In genomic region chr15:67186226-67186649, GRCh38 we compare ENCODE assay signal across 9 cellular contexts.
DNase-seq lines count a peak whose midpoint lies in the region; ATAC-seq and TF ChIP-seq lines count a peak whose summit lies in the region.
"Had no signal": no experiment of that assay in that cellular context is flagged by ENCODE, and none has a peak within 500 bp of the region (broad histone marks: within the 10 kb centered on the region; RNA-seq: fewer than 3 reads in every experiment).

No MANE protein-coding gene starts in this region.

- H3K4me3 Mint-ChIP-seq in T-helper 2 cell treated with Interferon-gamma antibody and Interleukin-4, amounts not matched to agents 5 μg/mL and 100 μg/mL, for 36 hours = no peak overlapping the region

- no peaks in the 10 kb centered on the region for H3K9me3 ChIP-seq in thoracic aorta
- H3K9me3 ChIP-seq: neutrophil had no signal

- no peak for TF ChIP-seq CTCF in thoracic aorta (IDR thresholded peaks at IDR 0.05)

- H3K36me3 Mint-ChIP-seq in T-helper 2 cell treated with Interferon-gamma antibody and Interleukin-4, amounts not matched to agents 5 μg/mL and 100 μg/mL, for 36 hours (ENCODE audit: low read depth) = peaks cover 74% of the 10 kb centered on the region
- peaks cover 7 to 45% of the 10 kb centered on the region in 2 donors for H3K36me3 Mint-ChIP-seq in activated naive CD4-positive, alpha-beta T cell treated with anti-CD3 and anti-CD28 coated beads, Interleukin-2, amount 50 U/mL, for 72 hours

- no peaks in the 10 kb centered on the region for H3K27me3 Mint-ChIP-seq in T-helper 2 cell treated with Interferon-gamma antibody and Interleukin-4, amounts not matched to agents 5 μg/mL and 100 μg/mL, for 36 hours (ENCODE audit: low read depth)

- H3K36me3 ChIP-seq in thoracic aorta = peaks cover 19% of the 10 kb centered on the region

- H3K4me1 Mint-ChIP-seq in T-helper 2 cell treated with Interferon-gamma antibody and Interleukin-4, amounts not matched to agents 5 μg/mL and 100 μg/mL, for 36 hours (ENCODE audit: low read depth) = peaks cover 8% of the 10 kb centered on the region

- DNase-seq in T-helper 2 cell treated with Interferon-gamma antibody and Interleukin-4, amounts not matched to agents 5 μg/mL and 100 μg/mL, for 36 hours (ENCODE audit: low spot score) = no peak
- DNase-seq in T-helper 2 cell (no peak), medulla oblongata (ENCODE audit: extremely low spot score) (peak; percentile 23), thoracic aorta (ENCODE audit: low spot score) (no peak), SIG-M5 treated with dmso at 0.1 percent for 504 hours (lab: John Stamatoyannopoulos, UW; ENCODE audit: unreplicated experiment) (no peak), activated T-cell treated with anti-CD3 and anti-CD28 coated beads for 4 hours (no peak)
- DNase-seq in activated naive CD4-positive, alpha-beta T cell treated with anti-CD3 and anti-CD28 coated beads, Interleukin-2, amount 50 U/mL, for 72 hours (ENCODE audit: low spot score in 2 of 2) = no peak

- peak overlapping the region; percentile 70 to 90 for H3K27ac ChIP-seq in thoracic aorta
- H3K27ac ChIP-seq: neutrophil had no signal

- H3K4me3 ChIP-seq in thoracic aorta = no peak overlapping the region

- ATAC-seq in activated naive CD4-positive, alpha-beta T cell treated with anti-CD3 and anti-CD28 coated beads, Interleukin-2, amount 50 U/mL, for 72 hours = no peak
- ATAC-seq in thoracic aorta (ENCODE audit: insufficient number of reproducible peaks, low FRiP score, low read depth) (no peak), HG03159 (IDR thresholded peaks at IDR 0.05; ENCODE audit: unreplicated experiment) (no peak)

- peak overlapping the region; percentile 47 for H3K27ac Mint-ChIP-seq in T-helper 2 cell treated with Interferon-gamma antibody and Interleukin-4, amounts not matched to agents 5 μg/mL and 100 μg/mL, for 36 hours
- peak overlapping the region; percentile 37 to 88 for H3K27ac Mint-ChIP-seq in activated naive CD4-positive, alpha-beta T cell treated with anti-CD3 and anti-CD28 coated beads, Interleukin-2, amount 50 U/mL, for 72 hours

- H3K27me3 ChIP-seq in thoracic aorta (replicated peaks; ENCODE audit: insufficient read depth) = no peaks in the 10 kb centered on the region
- H3K27me3 ChIP-seq: neutrophil had no signal

- no peaks in the 10 kb centered on the region for H3K9me3 Mint-ChIP-seq in T-helper 2 cell treated with Interferon-gamma antibody and Interleukin-4, amounts not matched to agents 5 μg/mL and 100 μg/mL, for 36 hours
- H3K9me3 Mint-ChIP-seq in activated naive CD4-positive, alpha-beta T cell treated with anti-CD3 and anti-CD28 coated beads, Interleukin-2, amount 50 U/mL, for 72 hours = no peaks in the 10 kb centered on the region

- H3K4me1 ChIP-seq in thoracic aorta (ENCODE audit: control insufficient read depth in 1 of 2, low read depth in 2 of 2) = peaks cover 30 to 64% of the 10 kb centered on the region in 2 donors
